ENCODE assay signal across 18 cellular contexts in the genomic region with DNA sequence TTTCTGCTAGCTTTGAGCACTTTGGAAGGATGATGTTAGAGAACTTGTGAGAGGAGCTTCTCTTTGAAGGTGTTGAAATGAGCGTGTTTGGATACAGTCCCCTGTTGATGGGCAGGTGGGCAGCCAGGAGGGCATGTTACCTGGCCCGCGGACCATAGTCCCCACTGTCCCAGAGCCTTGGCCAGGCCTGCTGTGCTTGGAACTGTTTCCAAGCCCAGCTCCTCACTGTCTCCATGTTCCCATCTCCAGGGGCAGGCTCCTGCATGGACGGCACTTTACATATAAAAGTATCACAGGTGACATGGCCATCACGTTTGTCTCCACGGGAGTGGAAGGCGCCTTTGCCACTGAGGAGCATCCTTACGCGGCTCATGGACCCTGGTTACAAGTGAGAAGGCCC. TPM values are rescaled to one million over a fixed set of nuclear protein-coding genes. Genes with fewer than 3 reads are reported as not detected.
A peak's percentile ranks its signal among the peaks of the same experiment; 100 is the strongest.
DNase-seq lines count a peak whose midpoint lies in the region; ATAC-seq and TF ChIP-seq lines count a peak whose summit lies in the region.
"Had no signal": no experiment of that assay in that cellular context is flagged by ENCODE, and none has a peak within 500 bp of the region (broad histone marks: within the 10 kb centered on the region; RNA-seq: fewer than 3 reads in every experiment).

No MANE protein-coding gene starts in this region.

- no peak for ATAC-seq in heart right ventricle
- ATAC-seq in GM21447 (IDR thresholded peaks at IDR 0.05; ENCODE audit: unreplicated experiment) = no peak
- ATAC-seq: GM23338, HCT116 had no signal

- H3K9me3 ChIP-seq in cardiac muscle cell (ENCODE audit: low read depth) = no peaks in the 10 kb centered on the region
- no peaks in the 10 kb centered on the region for H3K9me3 ChIP-seq in heart right ventricle
- H3K9me3 ChIP-seq in neural progenitor cell (ENCODE audit: low read depth) = no peaks in the 10 kb centered on the region
- no peaks in the 10 kb centered on the region for H3K9me3 ChIP-seq in stomach
- no peaks in the 10 kb centered on the region for H3K9me3 ChIP-seq in Caco-2

- DNase-seq in cardiac muscle cell (ENCODE audit: low read depth in 1 of 2, low spot score in 1 of 2) (no peak), heart right ventricle (no peak), chondrocyte (ENCODE audit: low spot score) (peak; percentile 62), neural progenitor cell (ENCODE audit: low spot score) (no peak), stomach (no peak), hippocampal formation (lab: John Stamatoyannopoulos, UW) (no peak), Caco-2 (no peak)
- DNase-seq: COR-L47, DMS153, NCI-H1417 treated with DMSO at 0.1 percent for 48 hours, NCI-H1930, NCI-H2171 treated with DMSO at 0.1 percent for 48 hours, NCI-H446 treated with DMSO at 0.1 percent for 48 hours, OCI-M1 had no signal

- no peak for TF ChIP-seq POLR2A in stomach (IDR thresholded peaks at IDR 0.05)

- no peak for TF ChIP-seq EP300 in stomach (IDR thresholded peaks at IDR 0.05)

- H3K27ac Mint-ChIP-seq in chondrocyte (ENCODE audit: unreplicated experiment) (no peak overlapping the region), neural progenitor cell (peak overlapping the region; percentile 78), Caco-2 (ENCODE audit: unreplicated experiment) (no peak overlapping the region)
- H3K27ac Mint-ChIP-seq: GM23338 had no signal

- intact Hi-C loops in heart right ventricle (cut with DNase I) = no loop called here
- intact Hi-C loops in stomach (cut with DNase I; ENCODE audit: low total_unique reads) = no loop called here
- intact Hi-C loops in Caco-2 (cut with micrococcal nuclease; ENCODE audit: unreplicated experiment) = no loop called here

- POLR2A ChIA-PET in Caco-2 (lab: Charles Lee) = interaction anchor here (0.6 kb wide), 1 partner anchor 97 kb away, joined by 4 read pairs; a partner anchor contains a TSS

- H3K4me1 ChIP-seq in cardiac muscle cell (ENCODE audit: low read depth) (peaks cover 71% of the 10 kb centered on the region), heart right ventricle (peaks cover 28 to 97% (median 69%) of the 10 kb centered on the region in 9 donors), neural progenitor cell (peaks cover 6% of the 10 kb centered on the region), stomach (peaks cover 41 to 73% (median 54%) of the 10 kb centered on the region in 4 donors), Caco-2 (no peaks in the 10 kb centered on the region)

- no peaks in the 10 kb centered on the region for H3K36me3 ChIP-seq in cardiac muscle cell
- peaks cover 0 to 51% (median 0%) of the 10 kb centered on the region in 9 donors for H3K36me3 ChIP-seq in heart right ventricle
- H3K36me3 ChIP-seq in neural progenitor cell = no peaks in the 10 kb centered on the region
- H3K36me3 ChIP-seq in stomach = peaks cover 12 to 58% (median 40%) of the 10 kb centered on the region in 4 donors
- no peaks in the 10 kb centered on the region; the same call in 1 of the 2 replicates for H3K36me3 ChIP-seq in Caco-2 (ENCODE audit: control insufficient read depth, insufficient read depth, low read length)

- H3K36me3 Mint-ChIP-seq in chondrocyte (ENCODE audit: low read depth) = peaks cover 8% of the 10 kb centered on the region
- H3K36me3 Mint-ChIP-seq in neural progenitor cell = peaks cover 24% of the 10 kb centered on the region
- peaks cover 5% of the 10 kb centered on the region for H3K36me3 Mint-ChIP-seq in Caco-2 (ENCODE audit: insufficient read depth, unreplicated experiment)

- H3K9me3 Mint-ChIP-seq in chondrocyte (ENCODE audit: low read depth) (no peaks in the 10 kb centered on the region), neural progenitor cell (no peaks in the 10 kb centered on the region), Caco-2 (ENCODE audit: unreplicated experiment) (no peaks in the 10 kb centered on the region)
- H3K9me3 Mint-ChIP-seq: GM23338 had no signal

- H3F3A ChIP-seq in neural progenitor cell (ENCODE audit: low read depth) = no peaks in the 10 kb centered on the region

- H3K4me3 ChIP-seq in cardiac muscle cell = no peak overlapping the region
- H3K4me3 ChIP-seq in heart right ventricle = no peak overlapping the region
- no peak overlapping the region for H3K4me3 ChIP-seq in neural progenitor cell
- no peak overlapping the region for H3K4me3 ChIP-seq in stomach
- H3K4me3 ChIP-seq in Caco-2 (ENCODE audit: low read depth, low read length) = no peak overlapping the region
- H3K4me3 ChIP-seq: GM23338 had no signal

- H3K27me3 Mint-ChIP-seq in chondrocyte (ENCODE audit: low read depth) (no peaks in the 10 kb centered on the region), neural progenitor cell (ENCODE audit: insufficient read depth, low read depth) (peaks cover 4% of the 10 kb centered on the region), Caco-2 (ENCODE audit: insufficient read depth, unreplicated experiment) (no peaks in the 10 kb centered on the region)

- H3K4me2 ChIP-seq in neural progenitor cell = no peak overlapping the region
- H3K4me2 ChIP-seq: GM23338 had no signal

- H3K27ac ChIP-seq in cardiac muscle cell (peak overlapping the region; percentile 98), heart right ventricle (peak overlapping the region in 2 of 10 donors; percentile 63 to 69), neural progenitor cell (no peak overlapping the region), stomach (peak overlapping the region in 3 of 5 donors; percentile 40 to 55 (median 41))
- H3K27ac ChIP-seq: C4-2B had no signal

- TF ChIP-seq CTCF in cardiac muscle cell (IDR thresholded peaks at IDR 0.05; ENCODE audit: low read depth, low read length) = no peak
- no peak for TF ChIP-seq CTCF in heart right ventricle (IDR thresholded peaks at IDR 0.05)
- TF ChIP-seq CTCF in chondrocyte (IDR thresholded peaks at IDR 0.05) = no peak
- no peak for TF ChIP-seq CTCF in neural progenitor cell (IDR thresholded peaks at IDR 0.05)
- TF ChIP-seq CTCF in stomach (IDR thresholded peaks at IDR 0.05) = no peak
- no peak for TF ChIP-seq CTCF in Caco-2 (IDR thresholded peaks at IDR 0.05; ENCODE audit: insufficient read depth in 1 of 2, low read depth in 1 of 2, low read length in 1 of 2, severe bottlenecking in 1 of 2, unreplicated experiment in 1 of 2)

- CTCF ChIA-PET in Caco-2 (lab: Charles Lee) = no interaction called here

- WGBS in heart right ventricle, 2 donors = 95 to 96% methylated on average over 9 of the region's 9 CpGs
- WGBS in stomach, 5 donors = 89 to 97% (median 95%) methylated on average over 9 of the region's 9 CpGs

- H3K4me3 Mint-ChIP-seq in chondrocyte (ENCODE audit: unreplicated experiment) = no peak overlapping the region
- no peak overlapping the region for H3K4me3 Mint-ChIP-seq in neural progenitor cell
- no peak overlapping the region for H3K4me3 Mint-ChIP-seq in Caco-2 (ENCODE audit: unreplicated experiment)
- H3K4me3 Mint-ChIP-seq: GM23338 had no signal

- H3K9ac ChIP-seq in neural progenitor cell = no peak overlapping the region

- peaks cover 5% of the 10 kb centered on the region for H4K20me1 ChIP-seq in neural progenitor cell (ENCODE audit: low read depth)

- no peaks in the 10 kb centered on the region for H3K79me2 ChIP-seq in neural progenitor cell (ENCODE audit: low read depth)

- no peak overlapping the region for H2AFZ ChIP-seq in neural progenitor cell (replicated peaks)
- H2AFZ ChIP-seq: GM23338 had no signal

- no TSS peak for BruUV-seq in Caco-2 (replicated peaks; lab: Mats Ljungman, UMichigan)

- H3K4me1 Mint-ChIP-seq in chondrocyte (ENCODE audit: low read depth) (peaks cover 37% of the 10 kb centered on the region), neural progenitor cell (peaks cover 21% of the 10 kb centered on the region), Caco-2 (ENCODE audit: low read depth, unreplicated experiment) (peaks cover 8% of the 10 kb centered on the region)

- H3K27me3 ChIP-seq in cardiac muscle cell = no peaks in the 10 kb centered on the region
- no peaks in the 10 kb centered on the region for H3K27me3 ChIP-seq in heart right ventricle
- no peaks in the 10 kb centered on the region for H3K27me3 ChIP-seq in neural progenitor cell
- H3K27me3 ChIP-seq in stomach = no peaks in the 10 kb centered on the region
- H3K27me3 ChIP-seq in Caco-2 (replicated peaks; ENCODE audit: control insufficient read depth, insufficient read depth, low read length) = no peaks in the 10 kb centered on the region

RNA-seq across cellular contexts. Expression of a gene that starts 27.2 kb away (rescaled TPM):
- total RNA-seq in cardiac muscle cell (100 and 130 TPM in 2 replicates), heart right ventricle (100 to 1,000 TPM in 4 of 10 donors, 10 to 100 TPM in 6; 82.6 to 147 (median 90.4) TPM), chondrocyte (40.3 to 74.4 TPM (median 66.8 TPM) in 3 replicates), neural progenitor cell (ENCODE audit: low replicate concordance) (31.4 and 33.8 TPM in 2 replicates), stomach (100 to 1,000 TPM in 3 of 5 donors, 10 to 100 TPM in 2; 40.0 to 253 (median 149) TPM), Caco-2 (2022) (40.9 and 44.4 TPM in 2 replicates)
- polyA plus RNA-seq in cardiac muscle cell (59.8 and 65.6 TPM in 2 replicates), heart right ventricle (10 to 100 TPM; 27.9 to 67.0 TPM), stomach (10 to 100 TPM; 45.6 to 83.2 (median 68.4) TPM)
